In the genomic region with DNA sequence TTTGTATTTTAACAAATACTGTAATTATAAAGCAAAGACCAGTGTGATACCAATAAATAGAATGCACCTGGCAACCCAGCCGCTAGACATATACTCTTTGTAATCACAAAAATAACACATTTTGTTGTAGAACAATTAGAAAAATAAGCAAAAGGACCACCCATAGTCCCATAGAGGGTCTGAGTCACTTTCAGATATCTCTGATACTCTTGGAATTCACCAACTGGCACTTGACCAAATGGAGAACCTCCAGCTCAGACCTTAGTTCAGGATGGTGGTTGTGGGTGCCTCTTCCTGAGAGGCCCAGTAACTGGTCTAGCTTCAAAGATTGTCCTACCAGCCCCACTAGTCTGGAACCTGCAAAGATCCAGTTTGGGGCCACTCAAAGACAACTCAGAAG, we compare ENCODE assay signal across 8 cellular contexts. TPM values are rescaled to one million over a fixed set of nuclear protein-coding genes. Genes with fewer than 3 reads are reported as not detected.
DNase-seq lines count a peak whose midpoint lies in the region; ATAC-seq, FAIRE-seq and TF ChIP-seq lines count a peak whose summit lies in the region.
"Had no signal": no experiment of that assay in that cellular context is flagged by ENCODE, and none has a peak within 500 bp of the region (broad histone marks: within the 10 kb centered on the region; RNA-seq: fewer than 3 reads in every experiment).

No MANE protein-coding gene starts in this region.

- no peak overlapping the region for H3K27ac Mint-ChIP-seq in progenitor cell of endocrine pancreas

- POLR2A ChIA-PET in GM12878 (lab: Charles Lee): interaction anchor here (0.6 to 0.8 kb wide), 3 partner anchors 16 to 317 kb away, joined by 3 to 4 read pairs (median 4); no protein-coding TSS in a partner anchor

- H3K9me3 ChIP-seq in MG63 (no peaks in the 10 kb centered on the region), GM12878 (replicated peaks; ENCODE audit: control insufficient read depth, insufficient read depth, low read length) (no peaks in the 10 kb centered on the region)

- no peaks in the 10 kb centered on the region for H3K27me3 ChIP-seq in MG63
- H3K27me3 ChIP-seq in GM12878 (replicated peaks in 1 of 2; ENCODE audit: control insufficient read depth in 2 of 2, insufficient read depth in 2 of 2, low read length in 1 of 2): no peaks in the 10 kb centered on the region

- DNase-seq in EH (ENCODE audit: low read depth): peak; percentile 70
- no peak for DNase-seq in MG63
- DNase-seq in GM12878 (ENCODE audit: low read depth, low spot score): no peak
- DNase-seq in progenitor cell of endocrine pancreas (ENCODE audit: low spot score, unreplicated experiment): no peak

- peaks cover 12% of the 10 kb centered on the region for H3K4me1 Mint-ChIP-seq in progenitor cell of endocrine pancreas (ENCODE audit: low read depth)

- 96% methylated on average over 1 of the region's 1 CpG for WGBS in GM12878 (ENCODE audit: insufficient coverage, insufficient replicate concordance, low lambda C conversion rate, missing lambda C conversion rate)

- peaks cover 6% of the 10 kb centered on the region for H3K36me3 Mint-ChIP-seq in progenitor cell of endocrine pancreas (ENCODE audit: insufficient read depth)

- peaks cover 34% of the 10 kb centered on the region for H3K79me2 ChIP-seq in GM12878 (ENCODE audit: control insufficient read depth, insufficient read depth, low read length)

- peaks cover 23% of the 10 kb centered on the region for H3K36me3 ChIP-seq in MG63
- H3K36me3 ChIP-seq in GM12878 (ENCODE audit: control insufficient read depth in 2 of 2, insufficient read depth in 2 of 2, low read length in 1 of 2): peaks cover 0 to 9% of the 10 kb centered on the region in 2 experiments; a peak in 1 of 4 replicates

- H3K9me3 Mint-ChIP-seq in progenitor cell of endocrine pancreas (ENCODE audit: low read depth): no peaks in the 10 kb centered on the region
- H3K9me3 Mint-ChIP-seq: memory B cell had no signal

- no peak for FAIRE-seq in GM12878 (lab: Jason Lieb, UNC)

- peak overlapping the region; percentile 86 for H3K4me3 Mint-ChIP-seq in progenitor cell of endocrine pancreas (ENCODE audit: low read depth)

- BruUV-seq in GM12878 (replicated peaks; lab: Mats Ljungman, UMichigan): no TSS peak

- no peaks in the 10 kb centered on the region for H3K27me3 Mint-ChIP-seq in progenitor cell of endocrine pancreas
- H3K27me3 Mint-ChIP-seq: memory B cell had no signal

- RAD21 ChIA-PET in GM12878 (lab: Charles Lee; ENCODE audit: unreplicated experiment): interaction anchor here (1.3 to 2.1 kb wide), 2 partner anchors 10 to 45 kb away, joined by 3 to 12 read pairs; no protein-coding TSS in a partner anchor

- H3K4me3 ChIP-seq in MG63: peak overlapping the region; percentile 68
- peak overlapping the region; percentile 93; the same call in 1 of the 2 replicates for H3K4me3 ChIP-seq in GM12878

- no peaks in the 10 kb centered on the region for H4K20me1 ChIP-seq in GM12878 (ENCODE audit: control insufficient read depth, insufficient read depth)

- SMC1A ChIA-PET in GM12878 (lab: Charles Lee; ENCODE audit: uncharacterized antibody, unreplicated experiment): interaction anchor here (0.9 to 1.0 kb wide), 2 partner anchors 9 to 82 kb away, joined by 3 to 4 read pairs; no protein-coding TSS in a partner anchor

- TF ChIP-seq POLR2A in GM12878 (IDR thresholded peaks at IDR 0.05; ENCODE audit: low read depth, low read length): no peak

- TF ChIP-seq CTCF in GM12878 (IDR thresholded peaks at IDR 0.05 in 2 of 3, conservative IDR thresholded peaks at IDR 0.05 in 1 of 3; ENCODE audit: control insufficient read depth in 2 of 3, extremely low read depth in 1 of 3, insufficient read depth in 1 of 3, low read depth in 3 of 3, low read length in 3 of 3) (no peak), progenitor cell of endocrine pancreas (IDR thresholded peaks at IDR 0.05; ENCODE audit: unreplicated experiment) (no peak)

- H2AFZ ChIP-seq in GM12878 (ENCODE audit: control insufficient read depth, low read depth, low read length): no peak overlapping the region

- H3K4me2 ChIP-seq in GM12878 (ENCODE audit: control insufficient read depth, insufficient read depth): no peak overlapping the region

- CTCF ChIA-PET in GM12878 (lab: Yijun Ruan, JAX): interaction anchor here (0.6 to 2.8 kb wide), 3 partner anchors 10 to 369 kb away, joined by 3 to 19 read pairs (median 4); a partner anchor contains a TSS

- H3K4me1 ChIP-seq in GM12878 (ENCODE audit: control insufficient read depth, insufficient read depth, low read length): peaks cover 9% of the 10 kb centered on the region; the same call in 1 of the 2 replicates

- TF ChIP-seq EP300 in GM12878 (IDR thresholded peaks at IDR 0.05; ENCODE audit: borderline replicate concordance in 1 of 2, control insufficient read depth in 1 of 2, low read depth in 2 of 2, low read length in 2 of 2): no peak

- H3K9ac ChIP-seq in GM12878 (ENCODE audit: control insufficient read depth, insufficient read depth, low read length): no peak overlapping the region

- in situ Hi-C loops in GM12878 (cut with MboI): no loop called here

- H3K27ac ChIP-seq in GM12878 (ENCODE audit: control insufficient read depth, insufficient read depth): no peak overlapping the region

- no peak for TF ChIP-seq RAD21 in GM12878 (IDR thresholded peaks at IDR 0.05; ENCODE audit: insufficient read depth, low read depth, low read length)

- intact Hi-C loops in GM12878 (cut with micrococcal nuclease; ENCODE audit: unreplicated experiment): no loop called here

- ATAC-seq in GM12878 (no peak), GM21360 (IDR thresholded peaks at IDR 0.05; ENCODE audit: unreplicated experiment) (no peak), GM19035 (IDR thresholded peaks at IDR 0.05; ENCODE audit: unreplicated experiment) (no peak), GM21423 (IDR thresholded peaks at IDR 0.05; ENCODE audit: unreplicated experiment) (no peak)

RNA-seq across cellular contexts. Expression of a gene that starts 0.8 kb away (rescaled TPM):
- total RNA-seq in MG63 (2014; rRNA removed; shearing (Covaris generic); ENCODE audit: low replicate concordance): 12.3 and 30.7 TPM in 2 replicates
- 22.6 and 22.8 TPM in 2 replicates for total RNA-seq in GM12878 (2013; cell fraction: nucleolus; rRNA removed)
- total RNA-seq in GM12878 (2014; rRNA removed) (11.1 and 12.6 TPM in 2 replicates), GM12878 (2014; rRNA removed; fragmentation: Illumina TruSeq; extraction: Trizol) (16.3 and 16.8 TPM in 2 replicates), GM12878 (2021) (35.7 and 40.9 TPM in 2 replicates), progenitor cell of endocrine pancreas (41.4 and 46.6 TPM in 2 replicates)
- polyA plus RNA-seq in GM12878 (2011; ENCODE audit: low read depth): 12.8 TPM
- polyA plus RNA-seq in GM12878 (2011; rRNA removed) (20.2 and 22.8 TPM in 2 replicates), GM12878 (2014; fragmentation: Illumina TruSeq; extraction: Trizol) (45.1 and 47.5 TPM in 2 replicates), GM12878 (2014; fragmentation: Nextera tagmentation; extraction: Ambion mirVana) (10 to 100 TPM; 15.7 to 18.2 TPM), GM12878 (2014; rRNA removed) (19.8 and 22.4 TPM in 2 replicates), GM12878 (2016; fragmentation: Nextera tagmentation; extraction: Ambion mirVana) (10 to 100 TPM in 1 of 2 experiments, 1 to 10 TPM in 1; 4.8 to 17.1 TPM)
- 12.0 and 14.3 TPM in 2 replicates for polyA plus RNA-seq in GM12878 (2011; cell fraction: cytosol; rRNA removed)
- polyA plus RNA-seq in GM12878 (2011; cell fraction: nucleus; rRNA removed): 9.3 and 12.8 TPM in 2 replicates
- polyA plus RNA-seq in GM12878 (2012): 18.7 and 20.6 TPM in 2 replicates
- polyA minus RNA-seq in GM12878 (2011; rRNA and poly(A)+ RNA removed): 18.9 and 21.7 TPM in 2 replicates
- polyA minus RNA-seq in GM12878 (2011; cell fraction: cytosol; rRNA and poly(A)+ RNA removed): 22.9 and 25.8 TPM in 2 replicates
- 8.3 and 13.7 TPM in 2 replicates for polyA minus RNA-seq in GM12878 (2011; cell fraction: nucleus; rRNA and poly(A)+ RNA removed)

RNA-seq across cellular contexts. Expression of a gene that starts 35.0 kb away (rescaled TPM):
- total RNA-seq in MG63 (2014; rRNA removed; shearing (Covaris generic); ENCODE audit: low replicate concordance): not detected in 2 replicates
- 1.5 TPM in 2 replicates for total RNA-seq in GM12878 (2013; cell fraction: nucleolus; rRNA removed)
- total RNA-seq in GM12878 (2014; rRNA removed) (0.27 and 0.40 TPM in 2 replicates), GM12878 (2014; rRNA removed; fragmentation: Illumina TruSeq; extraction: Trizol) (0.37 and 1.1 TPM in 2 replicates), GM12878 (2021) (0.48 and 1.7 TPM in 2 replicates), progenitor cell of endocrine pancreas (2.6 and 3.6 TPM in 2 replicates)
- polyA plus RNA-seq in GM12878 (2011; ENCODE audit: low read depth): 1.0 TPM
- polyA plus RNA-seq in GM12878 (2011; rRNA removed) (0.30 and 0.36 TPM in 2 replicates), GM12878 (2014; fragmentation: Illumina TruSeq; extraction: Trizol) (0.78 and 1.4 TPM in 2 replicates), GM12878 (2014; fragmentation: Nextera tagmentation; extraction: Ambion mirVana) (under 1 TPM; 0.40 to 0.80 TPM), GM12878 (2014; rRNA removed) (0.27 and 0.52 TPM in 2 replicates), GM12878 (2016; fragmentation: Nextera tagmentation; extraction: Ambion mirVana) (under 1 TPM; 0.78 to 0.83 TPM)
- polyA plus RNA-seq in GM12878 (2011; cell fraction: cytosol; rRNA removed): 0.12 and 0.18 TPM in 2 replicates
- 0.47 and 0.70 TPM in 2 replicates for polyA plus RNA-seq in GM12878 (2011; cell fraction: nucleus; rRNA removed)
- 0.69 and 1.4 TPM in 2 replicates for polyA plus RNA-seq in GM12878 (2012)
- polyA minus RNA-seq in GM12878 (2011; rRNA and poly(A)+ RNA removed): not detected in 2 replicates
- polyA minus RNA-seq in GM12878 (2011; cell fraction: cytosol; rRNA and poly(A)+ RNA removed): not detected in 2 replicates
- polyA minus RNA-seq in GM12878 (2011; cell fraction: nucleus; rRNA and poly(A)+ RNA removed): not detected in 2 replicates

RNA-seq across cellular contexts. Expression of a gene that starts 37.8 kb away (rescaled TPM):
- total RNA-seq in MG63 (2014; rRNA removed; shearing (Covaris generic); ENCODE audit: low replicate concordance): 45.2 and 48.9 TPM in 2 replicates
- total RNA-seq in GM12878 (2013; cell fraction: nucleolus; rRNA removed): 94.6 and 94.7 TPM in 2 replicates
- total RNA-seq in GM12878 (2014; rRNA removed) (161 and 206 TPM in 2 replicates), GM12878 (2014; rRNA removed; fragmentation: Illumina TruSeq; extraction: Trizol) (175 and 180 TPM in 2 replicates), GM12878 (2021) (168 TPM in 2 replicates), progenitor cell of endocrine pancreas (104 and 108 TPM in 2 replicates)
- 42.6 TPM for polyA plus RNA-seq in GM12878 (2011; ENCODE audit: low read depth)
- polyA plus RNA-seq in GM12878 (2011; rRNA removed) (293 and 322 TPM in 2 replicates), GM12878 (2014; fragmentation: Illumina TruSeq; extraction: Trizol) (305 and 355 TPM in 2 replicates), GM12878 (2014; fragmentation: Nextera tagmentation; extraction: Ambion mirVana) (100 to 1,000 TPM; 170 to 182 TPM), GM12878 (2014; rRNA removed) (141 and 145 TPM in 2 replicates), GM12878 (2016; fragmentation: Nextera tagmentation; extraction: Ambion mirVana) (100 to 1,000 TPM; 239 to 244 TPM)
- 176 and 203 TPM in 2 replicates for polyA plus RNA-seq in GM12878 (2011; cell fraction: cytosol; rRNA removed)
- polyA plus RNA-seq in GM12878 (2011; cell fraction: nucleus; rRNA removed): 71.0 and 74.5 TPM in 2 replicates
- polyA plus RNA-seq in GM12878 (2012): 89.1 and 101 TPM in 2 replicates
- 219 and 220 TPM in 2 replicates for polyA minus RNA-seq in GM12878 (2011; rRNA and poly(A)+ RNA removed)
- 31.8 and 52.9 TPM in 2 replicates for polyA minus RNA-seq in GM12878 (2011; cell fraction: cytosol; rRNA and poly(A)+ RNA removed)
- 32.6 and 58.0 TPM in 2 replicates for polyA minus RNA-seq in GM12878 (2011; cell fraction: nucleus; rRNA and poly(A)+ RNA removed)

RNA-seq across cellular contexts. Expression of a gene that starts 47.0 kb away (rescaled TPM):
- 24.0 and 32.6 TPM in 2 replicates for total RNA-seq in MG63 (2014; rRNA removed; shearing (Covaris generic); ENCODE audit: low replicate concordance)
- total RNA-seq in GM12878 (2013; cell fraction: nucleolus; rRNA removed): 21.6 and 24.4 TPM in 2 replicates
- total RNA-seq in GM12878 (2014; rRNA removed): 35.5 and 43.2 TPM in 2 replicates
- 54.1 and 58.9 TPM in 2 replicates for total RNA-seq in GM12878 (2014; rRNA removed; fragmentation: Illumina TruSeq; extraction: Trizol)
- total RNA-seq in GM12878 (2021): 38.5 and 39.1 TPM in 2 replicates
- polyA plus RNA-seq in GM12878 (2011; ENCODE audit: low read depth): 23.3 TPM
- 18.8 and 20.7 TPM in 2 replicates for polyA plus RNA-seq in GM12878 (2011; rRNA removed)
- 12.9 and 16.9 TPM in 2 replicates for polyA plus RNA-seq in GM12878 (2011; cell fraction: cytosol; rRNA removed)
- polyA plus RNA-seq in GM12878 (2011; cell fraction: nucleus; rRNA removed): 7.0 and 9.8 TPM in 2 replicates
- 22.9 and 28.6 TPM in 2 replicates for polyA plus RNA-seq in GM12878 (2012)
- 57.7 and 68.6 TPM in 2 replicates for polyA plus RNA-seq in GM12878 (2014; fragmentation: Illumina TruSeq; extraction: Trizol)
- polyA plus RNA-seq in GM12878 (2014; fragmentation: Nextera tagmentation; extraction: Ambion mirVana): 10 to 100 TPM; 57.8 to 62.9 TPM
- polyA plus RNA-seq in GM12878 (2014; rRNA removed): 35.5 and 38.6 TPM in 2 replicates
- polyA plus RNA-seq in GM12878 (2016; fragmentation: Nextera tagmentation; extraction: Ambion mirVana): 10 to 100 TPM; 56.6 to 56.7 TPM
- polyA minus RNA-seq in GM12878 (2011; rRNA and poly(A)+ RNA removed): 18.5 and 18.8 TPM in 2 replicates
- 7.5 and 7.9 TPM in 2 replicates for polyA minus RNA-seq in GM12878 (2011; cell fraction: cytosol; rRNA and poly(A)+ RNA removed)
- 9.7 and 11.0 TPM in 2 replicates for polyA minus RNA-seq in GM12878 (2011; cell fraction: nucleus; rRNA and poly(A)+ RNA removed)
- total RNA-seq in progenitor cell of endocrine pancreas: 22.9 and 23.8 TPM in 2 replicates

RNA-seq across cellular contexts. Expression of a gene that starts 47.2 kb away (rescaled TPM):
- 34.1 and 51.9 TPM in 2 replicates for total RNA-seq in MG63 (2014; rRNA removed; shearing (Covaris generic); ENCODE audit: low replicate concordance)
- 59.5 and 67.1 TPM in 2 replicates for total RNA-seq in GM12878 (2013; cell fraction: nucleolus; rRNA removed)
- total RNA-seq in GM12878 (2014; rRNA removed) (38.0 and 39.6 TPM in 2 replicates), GM12878 (2014; rRNA removed; fragmentation: Illumina TruSeq; extraction: Trizol) (18.1 and 19.1 TPM in 2 replicates), GM12878 (2021) (29.9 and 38.6 TPM in 2 replicates), progenitor cell of endocrine pancreas (55.2 and 58.6 TPM in 2 replicates)
- 10.7 TPM for polyA plus RNA-seq in GM12878 (2011; ENCODE audit: low read depth)
- polyA plus RNA-seq in GM12878 (2011; rRNA removed) (12.4 and 20.3 TPM in 2 replicates), GM12878 (2014; fragmentation: Illumina TruSeq; extraction: Trizol) (13.1 and 17.5 TPM in 2 replicates), GM12878 (2014; fragmentation: Nextera tagmentation; extraction: Ambion mirVana) (1 to 10 TPM; 2.8 to 3.1 TPM), GM12878 (2014; rRNA removed) (25.1 and 27.2 TPM in 2 replicates), GM12878 (2016; fragmentation: Nextera tagmentation; extraction: Ambion mirVana) (10 to 100 TPM; 29.2 to 31.0 TPM)
- 26.3 and 31.1 TPM in 2 replicates for polyA plus RNA-seq in GM12878 (2011; cell fraction: cytosol; rRNA removed)
- 24.1 and 27.5 TPM in 2 replicates for polyA plus RNA-seq in GM12878 (2011; cell fraction: nucleus; rRNA removed)
- polyA plus RNA-seq in GM12878 (2012): 13.7 and 16.0 TPM in 2 replicates
- polyA minus RNA-seq in GM12878 (2011; rRNA and poly(A)+ RNA removed): 35.3 and 52.3 TPM in 2 replicates
- 15.2 and 16.5 TPM in 2 replicates for polyA minus RNA-seq in GM12878 (2011; cell fraction: cytosol; rRNA and poly(A)+ RNA removed)
- 29.6 and 47.5 TPM in 2 replicates for polyA minus RNA-seq in GM12878 (2011; cell fraction: nucleus; rRNA and poly(A)+ RNA removed)
